10 cellular contexts compared by ENCODE assay signal in genomic region chr6:6515691-6516607, GRCh38.
A peak's percentile ranks its signal among the peaks of the same experiment; 100 is the strongest.
DNase-seq lines count a peak whose midpoint lies in the region; ATAC-seq lines count a peak whose summit lies in the region.
"Had no signal": no experiment of that assay in that cellular context is flagged by ENCODE, and none has a peak within 500 bp of the region (broad histone marks: within the 10 kb centered on the region; RNA-seq: fewer than 3 reads in every experiment).

No MANE protein-coding gene starts in this region.

- no peaks in the 10 kb centered on the region for H3K36me3 Mint-ChIP-seq in activated naive CD8-positive, alpha-beta T cell

- peak; percentile 27 to 58 for DNase-seq in stimulated activated CD8-positive, alpha-beta memory T cell treated with anti-CD3 and anti-CD28 coated beads, Interleukin-7, amount 100 ng/mL, for 48 hours (ENCODE audit: extremely low read depth in 1 of 2, low read depth in 1 of 2)
- DNase-seq in RPMI8226, result no peak
- no peak for DNase-seq in NCI-H146 treated with DMSO at 0.1 percent for 48 hours (lab: John Stamatoyannopoulos, UW; ENCODE audit: unreplicated experiment)
- no peak for DNase-seq in ACHN
- DNase-seq: mucosa of descending colon, NCI-H146, SHP77 treated with DMSO at 0.1 percent for 48 hours had no signal

- peaks cover 59% of the 10 kb centered on the region for H3K4me1 Mint-ChIP-seq in activated naive CD8-positive, alpha-beta T cell (ENCODE audit: low read depth)

- no peaks in the 10 kb centered on the region for H3K9me3 Mint-ChIP-seq in activated naive CD8-positive, alpha-beta T cell (ENCODE audit: low read depth)

- H3K27ac Mint-ChIP-seq in activated naive CD8-positive, alpha-beta T cell, result peak overlapping the region; percentile 82

- ATAC-seq in GM19463 (IDR thresholded peaks at IDR 0.05; ENCODE audit: unreplicated experiment), result peak; percentile 65
- ATAC-seq in HG03558 (IDR thresholded peaks at IDR 0.05; ENCODE audit: extremely low read depth, unreplicated experiment), result peak; percentile 65
- ATAC-seq: mucosa of descending colon had no signal

- in situ Hi-C loops in ACHN (cut with HindIII; ENCODE audit: low pct_ligation_motif_present, low pct_unique_long_range_greater_than_20kb, low sequenced_read_pairs), result no loop called here

- peak overlapping the region; percentile 83 for H3K4me3 Mint-ChIP-seq in activated naive CD8-positive, alpha-beta T cell

- peaks cover 28% of the 10 kb centered on the region for H3K27me3 Mint-ChIP-seq in activated naive CD8-positive, alpha-beta T cell

Comparison
In these comparisons a context has a peak if more than half of its experiments do, and no peak if none do; other contexts are left out.
1. DNase-seq: peak in stimulated activated CD8-positive, alpha-beta memory T cell treated with anti-CD3 and anti-CD28 coated beads, Interleukin-7, amount 100 ng/mL, for 48 hours (2 of 2); none in RPMI8226 (single experiment), NCI-H146 treated with DMSO at 0.1 percent for 48 hours (single experiment) and ACHN (single experiment).